In the genomic region with DNA sequence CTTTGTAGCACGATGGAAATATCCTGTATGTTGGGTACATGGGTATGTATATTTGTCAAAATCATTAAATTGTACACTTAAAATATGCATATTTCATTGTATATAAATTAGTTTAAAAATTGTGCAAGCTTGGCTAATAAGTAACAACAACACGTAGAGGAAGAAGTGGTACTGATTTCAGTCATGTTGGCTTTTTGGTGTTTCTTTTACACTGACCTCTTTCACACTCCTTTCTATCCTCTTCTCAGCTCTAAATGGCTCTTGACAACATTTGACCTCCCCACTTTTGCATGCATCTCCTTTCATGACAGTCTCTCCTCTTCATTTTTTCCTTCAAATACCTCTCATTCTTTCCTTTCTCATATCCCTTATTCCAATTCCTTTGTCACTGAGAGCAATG, we compare ENCODE assay signal across 20 cellular contexts.
DNase-seq lines count a peak whose midpoint lies in the region; ATAC-seq lines count a peak whose summit lies in the region.
"Had no signal": no experiment of that assay in that cellular context is flagged by ENCODE, and none has a peak within 500 bp of the region (broad histone marks: within the 10 kb centered on the region; RNA-seq: fewer than 3 reads in every experiment).

No MANE protein-coding gene starts in this region.

- DNase-seq in NCI-H1417 (lab: John Stamatoyannopoulos, UW), result no peak
- no peak for DNase-seq in NCI-H82 (lab: John Stamatoyannopoulos, UW)
- DNase-seq in SHP77 treated with DMSO at 0.1 percent for 48 hours (lab: John Stamatoyannopoulos, UW), result no peak
- no peak for DNase-seq in Kasumi-1 (lab: John Stamatoyannopoulos, UW)
- DNase-seq: C1 segment of cervical spinal cord; DND-41; GM23248; HCEC 1CT; MG63; NCI-H1092 treated with DMSO at 0.1 percent for 48 hours; NCI-H187; NCI-H226; NCI-H526; NK-92 treated with Interleukin-12 subunit alpha and Interleukin-12 subunit beta, amount 100 ng/mL, for 24 hours; OCI-M1; SIG-M5 had no signal

- ATAC-seq in GM18870 (IDR thresholded peaks at IDR 0.05; ENCODE audit: unreplicated experiment), result peak; percentile 82
- peak; percentile 68 for ATAC-seq in GM21423 (IDR thresholded peaks at IDR 0.05; ENCODE audit: unreplicated experiment)
- ATAC-seq in HG02938 (IDR thresholded peaks at IDR 0.05; ENCODE audit: unreplicated experiment), result peak; percentile 84
- ATAC-seq in HG03354 (IDR thresholded peaks at IDR 0.05; ENCODE audit: poor library complexity, severe bottlenecking, unreplicated experiment), result peak; percentile 81
